11 cellular contexts compared by ENCODE assay signal in genomic region chr12:26273811-26274210, GRCh38.
DNase-seq lines count a peak whose midpoint lies in the region; ATAC-seq, FAIRE-seq and TF ChIP-seq lines count a peak whose summit lies in the region.
"Had no signal": no experiment of that assay in that cellular context is flagged by ENCODE, and none has a peak within 500 bp of the region (broad histone marks: within the 10 kb centered on the region; RNA-seq: fewer than 3 reads in every experiment).

No MANE protein-coding gene starts in this region.

- H3K27me3 Mint-ChIP-seq in osteocyte (ENCODE audit: unreplicated experiment): no peaks in the 10 kb centered on the region

- FAIRE-seq in A549 (lab: Jason Lieb, UNC): no peak

- no peak for TF ChIP-seq EP300 in A549 (IDR thresholded peaks at IDR 0.05)

- DNase-seq in A549 (ENCODE audit: low read depth in 1 of 2, low spot score in 1 of 2): no peak
- DNase-seq in LNCaP clone FGC (ENCODE audit: low read depth): peak; percentile 31
- peak in 1 of 10 donors; percentile 47 for DNase-seq in dorsolateral prefrontal cortex
- no peak for DNase-seq in osteocyte (ENCODE audit: extremely low spot score, unreplicated experiment)
- no peak for DNase-seq in G401 (ENCODE audit: low spot score)
- DNase-seq in dedifferentiated amniotic fluid mesenchymal stem cell (ENCODE audit: extremely low spot score): no peak
- no peak for DNase-seq in SIG-M5 (lab: John Stamatoyannopoulos, UW)
- no peak for DNase-seq in GOT3 (lab: John Stamatoyannopoulos, UW)
- DNase-seq: activated CD4-positive, alpha-beta T cell treated with anti-CD3 and anti-CD28 coated beads for 36 hours; activated naive CD4-positive, alpha-beta T cell treated with anti-CD3 and anti-CD28 coated beads for 36 hours; AML-193 had no signal

- peak overlapping the region; percentile 76 to 80 for H3K27ac ChIP-seq in A549
- peak overlapping the region in 58 of 59 donors; percentile 26 to 94 (median 86) for H3K27ac ChIP-seq in dorsolateral prefrontal cortex

- H3K4me2 ChIP-seq in A549: peak overlapping the region; percentile 64

- intact Hi-C loops in dorsolateral prefrontal cortex (cut with DNase I): loop anchor here (5.0 to 10.0 kb wide), 3 partner anchors 47 to 147 kb away; partner anchors contain the start of genes BHLHE41 (in 1 of the 2) and SSPN (in 1 of the 2)

- peak overlapping the region; percentile 90 for H3K27ac Mint-ChIP-seq in osteocyte (ENCODE audit: unreplicated experiment)
- H3K27ac Mint-ChIP-seq: activated CD4-positive, alpha-beta T cell treated with anti-CD3 and anti-CD28 coated beads for 36 hours; activated naive CD4-positive, alpha-beta T cell treated with anti-CD3 and anti-CD28 coated beads for 36 hours had no signal

- H3K9me3 Mint-ChIP-seq in osteocyte (ENCODE audit: unreplicated experiment): no peaks in the 10 kb centered on the region
- H3K9me3 Mint-ChIP-seq: activated naive CD4-positive, alpha-beta T cell treated with anti-CD3 and anti-CD28 coated beads for 36 hours had no signal

- H3K27me3 ChIP-seq in dorsolateral prefrontal cortex: no peaks in the 10 kb centered on the region

- no peaks in the 10 kb centered on the region for H3K9me3 ChIP-seq in A549

- no peak for TF ChIP-seq POLR2A in A549 (IDR thresholded peaks at IDR 0.05; ENCODE audit: low read length)

- H3K4me3 Mint-ChIP-seq in osteocyte (ENCODE audit: unreplicated experiment): no peak overlapping the region
- H3K4me3 Mint-ChIP-seq: activated CD4-positive, alpha-beta T cell treated with anti-CD3 and anti-CD28 coated beads for 36 hours; activated naive CD4-positive, alpha-beta T cell treated with anti-CD3 and anti-CD28 coated beads for 36 hours had no signal

- CTCF ChIA-PET in A549 (lab: Yijun Ruan, JAX): interaction anchor here (0.8 to 5.4 kb wide), 22 partner anchors 8 to 428 kb away, joined by 3 to 110 read pairs (median 4); partner anchors contain the start of genes BHLHE41 and SSPN

- peak; percentile 0 to 10; a peak in 1 of 6 replicates for ATAC-seq in A549

- H3K4me1 ChIP-seq in A549: peaks cover 53% of the 10 kb centered on the region

- TF ChIP-seq RAD21 in A549 (conservative IDR thresholded peaks at IDR 0.05 in 1 of 2, IDR thresholded peaks at IDR 0.05 in 1 of 2): no peak

- POLR2A ChIA-PET in A549 (lab: Yijun Ruan, JAX): interaction anchor here (0.7 to 2.0 kb wide), 9 partner anchors 14 to 160 kb away, joined by 3 to 28 read pairs (median 5); partner anchors contain the start of genes BHLHE41 and SSPN

- TF ChIP-seq CTCF in A549 (IDR thresholded peaks at IDR 0.05) (no peak), LNCaP clone FGC (IDR thresholded peaks at IDR 0.05; ENCODE audit: control insufficient read depth, extremely low read depth, insufficient read depth) (no peak), dorsolateral prefrontal cortex (IDR thresholded peaks at IDR 0.05 in 54 of 56, conservative IDR thresholded peaks at IDR 0.05 in 2 of 56; ENCODE audit: low read depth in 1 of 56, partially characterized antibody in 56 of 56) (no peak), osteocyte (IDR thresholded peaks at IDR 0.05) (no peak)

- no peaks in the 10 kb centered on the region for H3K36me3 Mint-ChIP-seq in osteocyte (ENCODE audit: unreplicated experiment)

- H3K4me1 Mint-ChIP-seq in osteocyte (ENCODE audit: unreplicated experiment): peaks cover 59% of the 10 kb centered on the region

- 67% methylated on average over 6 of the region's 6 CpGs for WGBS in A549 (ENCODE audit: missing lambda C conversion rate)

- H3K4me3 ChIP-seq in A549 (no peak overlapping the region), LNCaP clone FGC (ENCODE audit: low read depth, low read length) (no peak overlapping the region), dorsolateral prefrontal cortex (no peak overlapping the region)

- in situ Hi-C loops in G401 (cut with HindIII; ENCODE audit: low sequenced_read_pairs): no loop called here

TF ChIP-seq in A549, 52 proteins besides CTCF, POLR2A, EP300 and RAD21:
- TF ChIP-seq RCOR1 (IDR thresholded peaks at IDR 0.05; ENCODE audit: low read depth, low read length) (no peak), HDAC2 (IDR thresholded peaks at IDR 0.05) (no peak), JUN (IDR thresholded peaks at IDR 0.05) (no peak), EHF (CRISPR knock-in tag; IDR thresholded peaks at IDR 0.05) (no peak), HEYL (CRISPR knock-in tag; IDR thresholded peaks at IDR 0.05) (no peak), ZSCAN20 (CRISPR knock-in tag; IDR thresholded peaks at IDR 0.05) (no peak), BCL3 (IDR thresholded peaks at IDR 0.05) (no peak), ELK1 (IDR thresholded peaks at IDR 0.05; ENCODE audit: low read depth, low read length) (no peak)
